Comparison of ENCODE assay signal across 22 cellular contexts in the genomic region with DNA sequence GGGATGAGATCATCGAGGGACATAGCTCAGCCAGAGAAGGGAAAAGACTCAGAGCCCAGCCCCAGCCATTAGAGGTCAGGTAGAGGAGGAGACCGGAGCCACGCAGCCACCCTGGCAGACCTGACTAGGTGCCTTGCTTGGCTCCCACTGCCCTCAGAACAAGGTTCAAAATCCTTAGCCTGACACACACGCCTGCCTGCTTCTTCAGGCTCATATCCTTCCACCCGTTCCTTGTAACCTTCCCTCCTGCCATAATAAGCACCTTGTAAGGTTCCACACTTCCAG. TPM values are rescaled to one million over a fixed set of nuclear protein-coding genes. Genes with fewer than 3 reads are reported as not detected.
A peak's percentile ranks its signal among the peaks of the same experiment; 100 is the strongest.
DNase-seq lines count a peak whose midpoint lies in the region; ATAC-seq, FAIRE-seq and TF ChIP-seq lines count a peak whose summit lies in the region.
"Had no signal": no experiment of that assay in that cellular context is flagged by ENCODE, and none has a peak within 500 bp of the region (broad histone marks: within the 10 kb centered on the region; RNA-seq: fewer than 3 reads in every experiment).

No MANE protein-coding gene starts in this region.

- H3K36me3 ChIP-seq in right lobe of liver: no peaks in the 10 kb centered on the region
- no peaks in the 10 kb centered on the region for H3K36me3 ChIP-seq in HepG2 (replicated peaks in 1 of 2; ENCODE audit: control insufficient read depth in 1 of 2, insufficient read depth in 2 of 2, low read length in 2 of 2)
- H3K36me3 ChIP-seq in psoas muscle (ENCODE audit: insufficient read depth in 1 of 2, low read depth in 1 of 2): no peaks in the 10 kb centered on the region
- H3K36me3 ChIP-seq in mesendoderm (ENCODE audit: control insufficient read depth, insufficient read depth, low read length): no peaks in the 10 kb centered on the region

- no peak overlapping the region for H2AK5ac ChIP-seq in mesendoderm (ENCODE audit: low read length)

- CTCF ChIA-PET in HepG2 (lab: Yijun Ruan, JAX; ENCODE audit: low intra/inter-chr PET ratio, low total read pairs): no interaction called here

- in situ Hi-C loops in HepG2 (cut with HindIII; ENCODE audit: extremely low pct_ligation_motif_present, low pct_unique_long_range_greater_than_20kb): no loop called here

- no peak overlapping the region for H2BK15ac ChIP-seq in mesendoderm (replicated peaks; ENCODE audit: low read depth)

- TF ChIP-seq POLR2A in right lobe of liver (IDR thresholded peaks at IDR 0.05) (no peak), HepG2 (IDR thresholded peaks at IDR 0.05; ENCODE audit: insufficient read depth in 1 of 2, low read depth in 2 of 2, low read length in 2 of 2) (no peak)

- no peak overlapping the region for H2BK120ac ChIP-seq in mesendoderm (ENCODE audit: low read depth, low read length)

- TF ChIP-seq EP300 in HepG2 (IDR thresholded peaks at IDR 0.05; ENCODE audit: low read depth in 2 of 2, low read length in 2 of 2) (no peak), HepG2 (CRISPR knock-in tag; IDR thresholded peaks at IDR 0.05; ENCODE audit: borderline replicate concordance) (no peak)

- H4K5ac ChIP-seq in mesendoderm (ENCODE audit: low read length): no peak overlapping the region

- no peaks in the 10 kb centered on the region for H3K27me3 ChIP-seq in right lobe of liver
- no peaks in the 10 kb centered on the region; a peak in 1 of 5 replicates for H3K27me3 ChIP-seq in HepG2 (ENCODE audit: control insufficient read depth in 1 of 2, insufficient read depth in 2 of 2, low read length in 2 of 2)
- peaks cover 0 to 4% (median 0%) of the 10 kb centered on the region in 45 donors for H3K27me3 ChIP-seq in dorsolateral prefrontal cortex
- H3K27me3 ChIP-seq in psoas muscle (ENCODE audit: insufficient read depth in 3 of 3, low read length in 2 of 3): no peaks in the 10 kb centered on the region
- H3K27me3 ChIP-seq in mesendoderm (ENCODE audit: insufficient read depth, low read length, poor library complexity): no peaks in the 10 kb centered on the region

- no peak for FAIRE-seq in HepG2 (lab: Jason Lieb, UNC)
- FAIRE-seq: G401.6, H1, RCC 7860 had no signal

- H3K9ac ChIP-seq in HepG2 (ENCODE audit: insufficient read depth, low read depth, low read length) (no peak overlapping the region), mesendoderm (ENCODE audit: low read length) (no peak overlapping the region)
- H3K9ac ChIP-seq: SK-N-SH had no signal

- H3K23ac ChIP-seq in mesendoderm (ENCODE audit: low read length): no peak overlapping the region

- H3K9me3 ChIP-seq in right lobe of liver (no peaks in the 10 kb centered on the region), HepG2 (ENCODE audit: low read length) (no peaks in the 10 kb centered on the region), psoas muscle (no peaks in the 10 kb centered on the region)
- H3K9me3 ChIP-seq: Caco-2, SK-N-SH had no signal

- H3K27ac ChIP-seq in right lobe of liver: no peak overlapping the region
- no peak overlapping the region for H3K27ac ChIP-seq in HepG2 (ENCODE audit: extremely low read length, insufficient read depth, low read length)
- H3K27ac ChIP-seq in dorsolateral prefrontal cortex: peak overlapping the region in 46 of 59 donors; percentile 13 to 82 (median 62)
- peak overlapping the region; percentile 78 for H3K27ac ChIP-seq in psoas muscle
- peak overlapping the region; percentile 38 for H3K27ac ChIP-seq in temporal lobe (ENCODE audit: low read depth, low read length)
- H3K27ac ChIP-seq in mesendoderm (ENCODE audit: low read depth, low read length): no peak overlapping the region

- WGBS in right lobe of liver (ENCODE audit: insufficient coverage, low coverage, low lambda C conversion rate, missing lambda C conversion rate): 63% methylated on average over 3 of the region's 5 CpGs
- 45% methylated on average over 4 of the region's 5 CpGs for WGBS in HepG2 (ENCODE audit: low lambda C conversion rate)
- WGBS in psoas muscle, 3 donors: 30 to 59% (median 32%) methylated on average over 5 of the region's 5 CpGs
- no CpG with 5 or more reads among the region's 5 CpGs for WGBS in mesendoderm (ENCODE audit: extremely low coverage, insufficient coverage, low lambda C conversion rate)

- ATAC-seq in right lobe of liver (peak in 3 of 4 donors; percentile 10 to 40 (median 27)), HepG2 (no peak), psoas muscle (peak in 3 of 4 donors; percentile 49 to 69 (median 60))

- DNase-seq in right lobe of liver (no peak), HepG2 (ENCODE audit: low spot score) (no peak), dorsolateral prefrontal cortex (no peak), psoas muscle (no peak), NCI-H774 (lab: John Stamatoyannopoulos, UW) (no peak), mesendoderm (no peak), AG20443 (ENCODE audit: low spot score) (no peak)
- DNase-seq: Caco-2; CD4-positive, alpha-beta memory T cell; HCEC 1CT; Karpas-422; NCI-H1105 treated with DMSO at 0.1 percent for 48 hours; NCI-H146; NCI-H1930; NCI-H2107; NCI-H524; NCI-H748 treated with DMSO at 0.1 percent for 48 hours; SK-N-SH had no signal

- H3K4me3 ChIP-seq in right lobe of liver: no peak overlapping the region
- no peak overlapping the region for H3K4me3 ChIP-seq in HepG2 (replicated peaks in 1 of 3; ENCODE audit: insufficient read depth in 1 of 3, low read depth in 2 of 3, low read length in 3 of 3)
- H3K4me3 ChIP-seq in dorsolateral prefrontal cortex: no peak overlapping the region
- H3K4me3 ChIP-seq in psoas muscle: no peak overlapping the region
- H3K4me3 ChIP-seq in mesendoderm (ENCODE audit: low read length): no peak overlapping the region

- H3K4me2 ChIP-seq in HepG2 (ENCODE audit: low read depth, low read length) (no peak overlapping the region), mesendoderm (ENCODE audit: low read length) (no peak overlapping the region)
- H3K4me2 ChIP-seq: SK-N-SH had no signal

- H3K79me1 ChIP-seq in mesendoderm (ENCODE audit: low read length): no peaks in the 10 kb centered on the region

- H3K4ac ChIP-seq in mesendoderm (ENCODE audit: low read depth, low read length): no peak overlapping the region

- H3K56ac ChIP-seq in mesendoderm (ENCODE audit: low read length): no peak overlapping the region

- H3K4me1 ChIP-seq in right lobe of liver (peaks cover 0 to 13% (median 6%) of the 10 kb centered on the region in 4 donors), HepG2 (ENCODE audit: insufficient read depth, low read length) (peaks cover 22% of the 10 kb centered on the region), psoas muscle (peaks cover 28% of the 10 kb centered on the region), mesendoderm (ENCODE audit: control insufficient read depth, low read depth, low read length) (peaks cover 2% of the 10 kb centered on the region)
- H3K4me1 ChIP-seq: Caco-2 had no signal

- no peak overlapping the region for H4K8ac ChIP-seq in mesendoderm (ENCODE audit: low read depth, low read length)

- H2AFZ ChIP-seq in HepG2 (ENCODE audit: low read length): no peak overlapping the region

- TF ChIP-seq CTCF in right lobe of liver (IDR thresholded peaks at IDR 0.05): no peak
- TF ChIP-seq CTCF in HepG2 (CRISPR knock-in tag; IDR thresholded peaks at IDR 0.05): no peak
- TF ChIP-seq CTCF in dorsolateral prefrontal cortex (IDR thresholded peaks at IDR 0.05 in 54 of 56, conservative IDR thresholded peaks at IDR 0.05 in 2 of 56; ENCODE audit: low read depth in 1 of 56, partially characterized antibody in 56 of 56): no peak
- TF ChIP-seq CTCF in psoas muscle (IDR thresholded peaks at IDR 0.05): no peak

- no peak overlapping the region for H3K18ac ChIP-seq in mesendoderm (ENCODE audit: low read length)

- H3K79me2 ChIP-seq in HepG2 (ENCODE audit: insufficient read depth, low read length): no peaks in the 10 kb centered on the region
- H3K79me2 ChIP-seq in mesendoderm (ENCODE audit: control insufficient read depth, insufficient read depth, low read length): no peaks in the 10 kb centered on the region

- BruUV-seq in HepG2 (replicated peaks; lab: Mats Ljungman, UMichigan): no TSS peak

- H4K20me1 ChIP-seq in HepG2 (ENCODE audit: insufficient read depth, low read length): no peaks in the 10 kb centered on the region

- POLR2A ChIA-PET in HepG2 (lab: Yijun Ruan, JAX): no interaction called here

- no peak overlapping the region for H2BK5ac ChIP-seq in mesendoderm (ENCODE audit: low read length)

- intact Hi-C loops in right lobe of liver (cut with DNase I) (no loop called here), HepG2 (cut with micrococcal nuclease; ENCODE audit: unreplicated experiment) (no loop called here), dorsolateral prefrontal cortex (cut with DNase I) (no loop called here), psoas muscle (cut with DNase I) (no loop called here)

- TF ChIP-seq RAD21 in HepG2 (CRISPR knock-in tag; IDR thresholded peaks at IDR 0.05): no peak

RNA-seq across cellular contexts. Expression of gene ATP2B2, which starts 31.0 kb away (rescaled TPM):
- total RNA-seq in right lobe of liver (10 to 100 TPM; 25.9 to 45.1 (median 35.1) TPM), HepG2 (2016; rRNA removed; fragmentation: Illumina TruSeq; extraction: Trizol) (1.1 and 1.5 TPM in 2 replicates), dorsolateral prefrontal cortex (100 to 1,000 TPM in 119 of 120 experiments, 10 to 100 TPM in 1; 87.6 to 447 (median 301) TPM), psoas muscle (1 to 10 TPM in 3 of 4 donors, under 1 TPM in 1; 0.36 to 6.5 (median 4.1) TPM), temporal lobe (76.2 TPM)
- total RNA-seq in HepG2 (2016; cell fraction: cytosol; rRNA removed; fragmentation: Illumina TruSeq; extraction: Trizol; ENCODE audit: low read depth): 0.30 and 0.35 TPM in 2 replicates
- total RNA-seq in HepG2 (2016; cell fraction: insoluble cytoplasmic fraction; rRNA removed; fragmentation: Illumina TruSeq; extraction: Trizol): 0.62 and 1.7 TPM in 2 replicates
- total RNA-seq in HepG2 (2016; cell fraction: membrane; rRNA removed; fragmentation: Illumina TruSeq; extraction: Trizol): 1.3 and 1.6 TPM in 2 replicates
- total RNA-seq in HepG2 (2016; cell fraction: nucleus; rRNA removed; fragmentation: Illumina TruSeq; extraction: Trizol): 2.9 and 3.0 TPM in 2 replicates
- polyA plus RNA-seq in HepG2 (2011; rRNA removed) (2.3 and 4.0 TPM in 2 replicates), psoas muscle (under 1 TPM; 0.08 to 0.77 (median 0.49) TPM)
- polyA plus RNA-seq in HepG2 (2011; cell fraction: cytosol; rRNA removed): 1.5 and 2.5 TPM in 2 replicates
- 8.9 and 11.7 TPM in 2 replicates for polyA plus RNA-seq in HepG2 (2011; cell fraction: nucleus; rRNA removed)
- polyA plus RNA-seq in HepG2 (2012): 5.0 and 8.8 TPM in 2 replicates
- 0.29 and 0.54 TPM in 2 replicates for polyA plus RNA-seq in HepG2 (2016; cell fraction: cytosol; fragmentation: Illumina TruSeq; extraction: Trizol; ENCODE audit: low read depth)
- 0.86 and 1.1 TPM in 2 replicates for polyA plus RNA-seq in HepG2 (2016; cell fraction: insoluble cytoplasmic fraction; fragmentation: Illumina TruSeq; extraction: Trizol; ENCODE audit: low read depth)
- polyA plus RNA-seq in HepG2 (2016; cell fraction: membrane; fragmentation: Illumina TruSeq; extraction: Trizol; ENCODE audit: low read depth): 0.66 and 0.84 TPM in 2 replicates
- polyA plus RNA-seq in HepG2 (2016; cell fraction: nucleus; fragmentation: Illumina TruSeq; extraction: Trizol; ENCODE audit: insufficient read depth, low read depth): 2.6 and 4.2 TPM in 2 replicates
- polyA minus RNA-seq in HepG2 (2011; rRNA and poly(A)+ RNA removed; ENCODE audit: low replicate concordance): 5.2 TPM in 1 of 2 replicates, not detected in the other
- polyA minus RNA-seq in HepG2 (2011; cell fraction: cytosol; rRNA and poly(A)+ RNA removed): 1.8 and 4.1 TPM in 2 replicates
- 9.0 and 11.7 TPM in 2 replicates for polyA minus RNA-seq in HepG2 (2011; cell fraction: nucleus; rRNA and poly(A)+ RNA removed)
- polyA plus RNA-seq in mesendoderm (2013, experiment 1 of 2): 0.29 TPM
- polyA plus RNA-seq in mesendoderm (2013, experiment 2 of 2): 0.27 TPM
- total RNA-seq: Caco-2; CD4-positive, alpha-beta memory T cell had no signal
- polyA plus RNA-seq: CD4-positive, alpha-beta memory T cell had no signal

Comparison
In these comparisons a context has a peak if more than half of its experiments do, and no peak if none do; other contexts are left out.
1. H3K27ac ChIP-seq: peak in dorsolateral prefrontal cortex (46 of 59), psoas muscle (single experiment) and temporal lobe (single experiment); none in right lobe of liver (0 of 3), HepG2 (single experiment) and mesendoderm (single experiment).